Comparison of ENCODE assay signal across 11 cellular contexts in genomic region chr19:23436318-23436717, GRCh38. TPM values are rescaled to one million over a fixed set of nuclear protein-coding genes. Genes with fewer than 3 reads are reported as not detected.
DNase-seq lines count a peak whose midpoint lies in the region; ATAC-seq and TF ChIP-seq lines count a peak whose summit lies in the region.
"Had no signal": no experiment of that assay in that cellular context is flagged by ENCODE, and none has a peak within 500 bp of the region (broad histone marks: within the 10 kb centered on the region; RNA-seq: fewer than 3 reads in every experiment).

No MANE protein-coding gene starts in this region.

- DNase-seq in activated CD4-positive, alpha-beta T cell treated with anti-CD3 and anti-CD28 coated beads, Interleukin-2, amount 50 U/mL, for 48 hours, result peak; percentile 5 to 6
- DNase-seq in activated CD4-positive, alpha-beta T cell treated with anti-CD3 and anti-CD28 coated beads for 4 hours, result no peak
- DNase-seq in brain microvascular endothelial cell (no peak), neural crest cell (ENCODE audit: low read depth, low spot score) (no peak), mesenteric fat pad (ENCODE audit: low spot score) (no peak), NCI-H1417 (lab: John Stamatoyannopoulos, UW) (no peak)
- DNase-seq: activated B cell treated with CpG ODN at 0.5 μM for 24 hours, NCI-H510A treated with DMSO at 0.1 percent for 48 hours had no signal

- peaks cover 19% of the 10 kb centered on the region for H3K9me3 Mint-ChIP-seq in neural crest cell

- H3K27ac ChIP-seq in KMS-11 (no peak overlapping the region), brain microvascular endothelial cell (no peak overlapping the region)
- H3K27ac ChIP-seq: SJSA1 had no signal

- H3K27ac Mint-ChIP-seq in neural crest cell (ENCODE audit: unreplicated experiment), result no peak overlapping the region
- H3K27ac Mint-ChIP-seq: activated B cell treated with CpG ODN at 0.5 μM for 24 hours had no signal

- H3K36me3 ChIP-seq in KMS-11 (ENCODE audit: insufficient read depth) (no peaks in the 10 kb centered on the region), brain microvascular endothelial cell (replicated peaks) (no peaks in the 10 kb centered on the region)
- H3K36me3 ChIP-seq: SJSA1 had no signal

- in situ Hi-C loops in brain microvascular endothelial cell (cut with HindIII; ENCODE audit: low pct_ligation_motif_present, low sequenced_read_pairs), result no loop called here

- no peak overlapping the region for H3K4me2 ChIP-seq in KMS-11

- H3K27me3 Mint-ChIP-seq in neural crest cell (ENCODE audit: low read depth), result no peaks in the 10 kb centered on the region
- H3K27me3 Mint-ChIP-seq: activated B cell treated with CpG ODN at 0.5 μM for 24 hours had no signal

- H3K9ac ChIP-seq in KMS-11, result no peak overlapping the region

- H4K20me1 ChIP-seq in KMS-11 (ENCODE audit: insufficient read depth), result no peaks in the 10 kb centered on the region

- no peak overlapping the region for H3K4me3 Mint-ChIP-seq in neural crest cell
- H3K4me3 Mint-ChIP-seq: activated B cell treated with CpG ODN at 0.5 μM for 24 hours had no signal

- H3K27me3 ChIP-seq in KMS-11 (ENCODE audit: insufficient read depth, low read depth) (no peaks in the 10 kb centered on the region), brain microvascular endothelial cell (replicated peaks) (no peaks in the 10 kb centered on the region)
- H3K27me3 ChIP-seq: SJSA1 had no signal

- no peaks in the 10 kb centered on the region for H3K4me1 Mint-ChIP-seq in neural crest cell
- H3K4me1 Mint-ChIP-seq: activated B cell treated with CpG ODN at 0.5 μM for 24 hours had no signal

- H2AFZ ChIP-seq in KMS-11 (ENCODE audit: low read depth), result no peak overlapping the region

- TF ChIP-seq CTCF in KMS-11 (conservative IDR thresholded peaks at IDR 0.05; ENCODE audit: low read depth, low read length), result 0 out of 2 replicates have a peak, but pooled peaks have one; percentile 13
- peak; percentile 51 for TF ChIP-seq CTCF in brain microvascular endothelial cell (IDR thresholded peaks at IDR 0.05; ENCODE audit: low read depth, low read length, missing control alignments)
- TF ChIP-seq CTCF in neural crest cell (conservative IDR thresholded peaks at IDR 0.05), result peak; percentile 37

- H3K4me3 ChIP-seq in KMS-11 (IDR thresholded peaks at IDR 0.05; ENCODE audit: insufficient read depth, low read depth, low read length) (no peak overlapping the region), brain microvascular endothelial cell (ENCODE audit: low read depth, low read length) (no peak overlapping the region)
- H3K4me3 ChIP-seq: SJSA1 had no signal

- H3K4me1 ChIP-seq in KMS-11 (ENCODE audit: low read depth, poor library complexity, severe bottlenecking), result no peaks in the 10 kb centered on the region
- H3K4me1 ChIP-seq: SJSA1 had no signal

- no peaks in the 10 kb centered on the region for H3K79me2 ChIP-seq in KMS-11 (ENCODE audit: insufficient read depth, low read depth)

- no peak for ATAC-seq in HG02970 (IDR thresholded peaks at IDR 0.05; ENCODE audit: low FRiP score, unreplicated experiment)

- peaks cover 25% of the 10 kb centered on the region for H3K36me3 Mint-ChIP-seq in neural crest cell (ENCODE audit: low read depth)

RNA-seq across cellular contexts. Expression of gene ZNF91, which starts 41.0 kb away (rescaled TPM):
- total RNA-seq in neural crest cell, result 73.7 and 78.1 TPM in 2 replicates
- total RNA-seq in mesenteric fat pad, result 40.5 TPM

Comparison
In these comparisons a context has a peak if more than half of its experiments do, and no peak if none do; other contexts are left out.
1. DNase-seq: peak in activated CD4-positive, alpha-beta T cell treated with anti-CD3 and anti-CD28 coated beads, Interleukin-2, amount 50 U/mL, for 48 hours (2 of 2); none in activated CD4-positive, alpha-beta T cell treated with anti-CD3 and anti-CD28 coated beads for 4 hours (0 of 2), brain microvascular endothelial cell (single experiment), neural crest cell (single experiment), mesenteric fat pad (single experiment) and NCI-H1417 (0 of 3).
2. Peak in every context shown above with its lines, with median percentiles within 50 percentile points of each other: CTCF ChIP-seq.